Comparison of ENCODE assay signal across 8 cellular contexts in the genomic region with DNA sequence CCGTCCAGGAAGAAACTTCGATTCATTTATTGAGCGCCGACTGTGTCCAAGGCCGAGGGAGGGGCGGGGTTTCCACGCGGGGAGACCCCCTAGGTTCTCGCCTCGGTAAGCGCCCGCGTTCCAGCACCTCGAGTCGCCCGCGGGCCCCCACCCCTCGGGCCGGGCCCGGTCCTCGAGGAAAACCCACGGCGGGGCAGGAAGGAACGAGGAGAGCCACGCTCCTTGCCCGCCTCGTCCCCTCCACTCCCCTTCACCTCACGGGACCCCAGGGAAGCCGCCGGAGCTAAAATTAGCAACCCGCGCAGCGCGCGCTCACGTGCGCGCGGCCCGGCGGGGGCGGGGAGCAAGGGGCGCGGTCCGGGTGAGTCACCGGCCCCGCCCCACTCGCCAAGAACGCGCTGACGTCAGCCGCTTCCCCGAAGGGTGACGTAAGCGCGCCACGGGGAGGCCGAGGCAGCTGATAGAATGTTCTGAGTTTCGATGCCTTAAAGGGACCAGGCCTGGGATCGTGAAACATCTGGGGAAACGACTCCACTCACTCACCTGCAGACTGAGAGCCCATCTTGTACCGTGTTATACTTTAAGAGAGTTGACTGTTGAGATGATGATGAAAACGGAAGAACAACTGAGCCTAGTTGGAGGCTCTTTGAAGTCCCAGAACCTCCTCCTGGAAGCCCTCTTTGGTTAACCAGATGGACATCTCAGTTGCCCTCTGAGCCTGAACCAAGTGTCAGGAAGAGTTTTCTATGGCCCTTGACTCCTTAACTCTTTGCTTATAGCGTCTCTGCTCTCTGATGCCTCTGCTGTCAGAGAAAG. TPM values are rescaled to one million over a fixed set of nuclear protein-coding genes. Genes with fewer than 3 reads are reported as not detected.
DNase-seq lines count a peak whose midpoint lies in the region; ATAC-seq, FAIRE-seq and TF ChIP-seq lines count a peak whose summit lies in the region.

No MANE protein-coding gene starts in this region.

- 7% methylated on average over 21 of the region's 64 CpGs for WGBS in A549 (ENCODE audit: missing lambda C conversion rate)

- peaks cover 16% of the 10 kb centered on the region for H3K4me1 ChIP-seq in A549

- ATAC-seq in A549 (peak; percentile 91 to 92), HG03060 (IDR thresholded peaks at IDR 0.05; ENCODE audit: low read depth, unreplicated experiment) (peak; percentile 84)

- CTCF ChIA-PET in A549 (lab: Yijun Ruan, JAX), result interaction anchor here (1.0 to 2.0 kb wide), 6 partner anchors 10 to 85 kb away, joined by 3 to 18 read pairs (median 4); no protein-coding TSS in a partner anchor

- peak overlapping the region; percentile 75 for H3K4me2 ChIP-seq in A549

- H3K36me3 ChIP-seq in brain microvascular endothelial cell (replicated peaks), result no peaks in the 10 kb centered on the region

- TF ChIP-seq CTCF in A549 (IDR thresholded peaks at IDR 0.05) (no peak), brain microvascular endothelial cell (IDR thresholded peaks at IDR 0.05; ENCODE audit: low read depth, low read length, missing control alignments) (no peak)

- H3K9me3 ChIP-seq in A549, result no peaks in the 10 kb centered on the region

- no peak for FAIRE-seq in A549 (lab: Jason Lieb, UNC)

- TF ChIP-seq RAD21 in A549 (conservative IDR thresholded peaks at IDR 0.05 in 1 of 2, IDR thresholded peaks at IDR 0.05 in 1 of 2), result peak in 1 of 2 experiments; percentile 20; a peak in 1 of 5 replicates

- POLR2A ChIA-PET in A549 (lab: Yijun Ruan, JAX), result interaction anchor here (0.7 to 1.9 kb wide), 7 partner anchors 8 to 89 kb away, joined by 3 to 39 read pairs (median 5); a partner anchor contains a TSS

- H3K27ac ChIP-seq in A549 (peak overlapping the region; percentile 89 to 95), brain microvascular endothelial cell (peak overlapping the region; percentile 83)

- no peak; the same call in 1 of the 2 replicates for TF ChIP-seq POLR2A in A549 (IDR thresholded peaks at IDR 0.05; ENCODE audit: low read length)
- TF ChIP-seq POLR2A in GM18526 (IDR thresholded peaks at IDR 0.05; ENCODE audit: extremely low read depth, insufficient read length), result peak; percentile 71

- H3K27me3 ChIP-seq in brain microvascular endothelial cell (replicated peaks), result no peaks in the 10 kb centered on the region

- DNase-seq in A549 (ENCODE audit: low read depth in 1 of 2, low spot score in 1 of 2) (peak; percentile 82 to 95), NCI-H2107 (lab: John Stamatoyannopoulos, UW) (peak; percentile 91), UCSD-AML1 (lab: John Stamatoyannopoulos, UW; ENCODE audit: unreplicated experiment) (peak; percentile 89), brain microvascular endothelial cell (peak; percentile 87), skeletal muscle cell (ENCODE audit: low read depth) (peak; percentile 74)

- H3K4me3 ChIP-seq in A549 (peak overlapping the region; percentile 69), brain microvascular endothelial cell (ENCODE audit: low read depth, low read length) (peak overlapping the region; percentile 64), iPS-11a (ENCODE audit: low read depth, low read length) (peak overlapping the region; percentile 56), skeletal muscle cell (ENCODE audit: low read depth, low read length) (peak overlapping the region; percentile 59)

- in situ Hi-C loops in brain microvascular endothelial cell (cut with HindIII; ENCODE audit: low pct_ligation_motif_present, low sequenced_read_pairs), result no loop called here

- no peak; a peak in 1 of 5 replicates for TF ChIP-seq EP300 in A549 (IDR thresholded peaks at IDR 0.05)

TF ChIP-seq in A549, 52 proteins besides CTCF, POLR2A, EP300 and RAD21 (continues in another document):
- TF ChIP-seq FOSB (CRISPR knock-in tag; IDR thresholded peaks at IDR 0.05) (no peak), MAFK (IDR thresholded peaks at IDR 0.05; ENCODE audit: partially characterized antibody) (peak; percentile 98), HDAC2 (IDR thresholded peaks at IDR 0.05) (peak; percentile 56; the same call in 1 of the 2 replicates), HOXB13 (CRISPR knock-in tag; IDR thresholded peaks at IDR 0.05; ENCODE audit: low read depth) (peak; percentile 50; the same call in 1 of the 2 replicates), CBX2 (IDR thresholded peaks at IDR 0.05; ENCODE audit: borderline replicate concordance, low read depth) (no peak), CBX8 (IDR thresholded peaks at IDR 0.05) (no peak), ZC3H11A (IDR thresholded peaks at IDR 0.05) (no peak), NPAS2 (CRISPR knock-in tag; IDR thresholded peaks at IDR 0.05; ENCODE audit: borderline replicate concordance) (0 out of 2 replicates have a peak, but pooled peaks have one; percentile 34), TFCP2L1 (CRISPR knock-in tag; IDR thresholded peaks at IDR 0.05) (peak; percentile 68; the same call in 1 of the 2 replicates), KDM1A (IDR thresholded peaks at IDR 0.05; ENCODE audit: low read depth) (peak; percentile 93), CEBPB (IDR thresholded peaks at IDR 0.05) (peak in 1 of 2 experiments; percentile 37; a peak in 1 of 4 replicates), NR3C1 (IDR thresholded peaks at IDR 0.05) (no peak), RNF2 (IDR thresholded peaks at IDR 0.05; ENCODE audit: borderline replicate concordance, low read depth) (peak; percentile 82; the same call in 1 of the 2 replicates), PHF8 (IDR thresholded peaks at IDR 0.05; ENCODE audit: borderline replicate concordance, low read depth) (peak; percentile 63; the same call in 1 of the 2 replicates), HOXB5 (CRISPR knock-in tag; IDR thresholded peaks at IDR 0.05) (peak; percentile 86; the same call in 1 of the 2 replicates), MYC (IDR thresholded peaks at IDR 0.05; ENCODE audit: borderline replicate concordance, low read length) (peak; percentile 87), SREBF2 (IDR thresholded peaks at IDR 0.05) (no peak), FOXS1 (CRISPR knock-in tag; IDR thresholded peaks at IDR 0.05) (0 out of 2 replicates have a peak, but pooled peaks have one; percentile 7), POLR2AphosphoS2 (conservative IDR thresholded peaks at IDR 0.05; ENCODE audit: low read length) (no peak), MAZ (IDR thresholded peaks at IDR 0.05; ENCODE audit: borderline replicate concordance, low read depth, low read length) (no peak), BHLHE40 (IDR thresholded peaks at IDR 0.05; ENCODE audit: low read depth, low read length) (peak; percentile 97), KDM5A (IDR thresholded peaks at IDR 0.05) (no peak), TP53 (CRISPR knock-in tag; IDR thresholded peaks at IDR 0.05) (peak; percentile 90), CHD2 (IDR thresholded peaks at IDR 0.05; ENCODE audit: low read length, partially characterized antibody) (peak; percentile 48), HEYL (CRISPR knock-in tag; IDR thresholded peaks at IDR 0.05) (peak; percentile 49; the same call in 1 of the 2 replicates), RCOR1 (IDR thresholded peaks at IDR 0.05; ENCODE audit: low read depth, low read length) (no peak; the same call in 1 of the 2 replicates), EHF (CRISPR knock-in tag; IDR thresholded peaks at IDR 0.05) (0 out of 2 replicates have a peak, but pooled peaks have one; percentile 55), ZNF302 (CRISPR knock-in tag; IDR thresholded peaks at IDR 0.05) (no peak), JUNB (IDR thresholded peaks at IDR 0.05) (peak; percentile 78)
- TF ChIP-seq, protein P1, sequence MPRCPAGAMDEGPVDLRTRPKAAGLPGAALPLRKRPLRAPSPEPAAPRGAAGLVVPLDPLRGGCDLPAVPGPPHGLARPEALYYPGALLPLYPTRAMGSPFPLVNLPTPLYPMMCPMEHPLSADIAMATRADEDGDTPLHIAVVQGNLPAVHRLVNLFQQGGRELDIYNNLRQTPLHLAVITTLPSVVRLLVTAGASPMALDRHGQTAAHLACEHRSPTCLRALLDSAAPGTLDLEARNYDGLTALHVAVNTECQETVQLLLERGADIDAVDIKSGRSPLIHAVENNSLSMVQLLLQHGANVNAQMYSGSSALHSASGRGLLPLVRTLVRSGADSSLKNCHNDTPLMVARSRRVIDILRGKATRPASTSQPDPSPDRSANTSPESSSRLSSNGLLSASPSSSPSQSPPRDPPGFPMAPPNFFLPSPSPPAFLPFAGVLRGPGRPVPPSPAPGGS (IDR thresholded peaks at IDR 0.05), result peak; percentile 55; the same call in 1 of the 3 replicates
- TF ChIP-seq, protein P2, sequence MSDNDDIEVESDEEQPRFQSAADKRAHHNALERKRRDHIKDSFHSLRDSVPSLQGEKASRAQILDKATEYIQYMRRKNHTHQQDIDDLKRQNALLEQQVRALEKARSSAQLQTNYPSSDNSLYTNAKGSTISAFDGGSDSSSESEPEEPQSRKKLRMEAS (IDR thresholded peaks at IDR 0.05), result peak; percentile 92
- TF ChIP-seq, protein P3, sequence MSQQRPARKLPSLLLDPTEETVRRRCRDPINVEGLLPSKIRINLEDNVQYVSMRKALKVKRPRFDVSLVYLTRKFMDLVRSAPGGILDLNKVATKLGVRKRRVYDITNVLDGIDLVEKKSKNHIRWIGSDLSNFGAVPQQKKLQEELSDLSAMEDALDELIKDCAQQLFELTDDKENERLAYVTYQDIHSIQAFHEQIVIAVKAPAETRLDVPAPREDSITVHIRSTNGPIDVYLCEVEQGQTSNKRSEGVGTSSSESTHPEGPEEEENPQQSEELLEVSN (IDR thresholded peaks at IDR 0.05; ENCODE audit: borderline replicate concordance, low read depth), result peak; percentile 87

RNA-seq across cellular contexts. Expression of a gene that starts 49.7 kb away (rescaled TPM):
- polyA plus RNA-seq in A549 (2011; rRNA removed) (33.4 and 62.9 TPM in 2 replicates), A549 (2017; fragmentation: RNase III; extraction: RNeasy Plus Mini Kit Qiagen cat#74134 plus additional on column Dnase treatment) (4.4 to 5.0 TPM (median 4.7 TPM) in 3 replicates)
- polyA plus RNA-seq in A549 (2012; cell fraction: cytosol; rRNA removed), result 29.2 and 44.9 TPM in 2 replicates
- polyA plus RNA-seq in A549 (2012; cell fraction: nucleus; rRNA removed), result 81.6 and 101 TPM in 2 replicates
- polyA minus RNA-seq in A549 (2011; rRNA and poly(A)+ RNA removed), result 106 and 171 TPM in 2 replicates

Comparison
In these comparisons a context has a peak if more than half of its experiments do, and no peak if none do; other contexts are left out.
1. Peak in every context shown above with its lines: DNase-seq, ATAC-seq, H3K4me3 ChIP-seq and H3K27ac ChIP-seq.